ENCODE assay signal across 1 cellular context in genomic region chr7:80749270-80749669, GRCh38.
TF ChIP-seq lines count a peak whose summit lies in the region.

No MANE protein-coding gene starts in this region.

TF ChIP-seq in endothelial cell of umbilical vein, 7 proteins besides CTCF, POLR2A, EP300 and RAD21 (continued from another document):
- TF ChIP-seq MAX (IDR thresholded peaks at IDR 0.05; ENCODE audit: insufficient read depth, insufficient read length) = no peak
TF ChIP-seq in endothelial cell of umbilical vein: peak in this region for 0.
